In genomic region chr7:22356010-22356854, GRCh38 we compare ENCODE assay signal across 8 cellular contexts. TPM values are rescaled to one million over a fixed set of nuclear protein-coding genes. Genes with fewer than 3 reads are reported as not detected.
DNase-seq lines count a peak whose midpoint lies in the region; ATAC-seq and TF ChIP-seq lines count a peak whose summit lies in the region.

No MANE protein-coding gene starts in this region.

- no peak for DNase-seq in activated T-cell treated with anti-CD3 and anti-CD28 coated beads, Interleukin-2, amount 50 U/mL, for 24 hours
- no peak for DNase-seq in activated T-cell treated with anti-CD3 and anti-CD28 coated beads, Interleukin-2, amount 50 U/mL, for 1 hour
- no peak for DNase-seq in activated CD8-positive, alpha-beta T cell treated with anti-CD3 and anti-CD28 coated beads for 36 hours
- DNase-seq in immature natural killer cell = no peak
- DNase-seq in stomach = peak; percentile 28
- no peak for DNase-seq in NCI-H446 treated with DMSO at 0.1 percent for 48 hours (lab: John Stamatoyannopoulos, UW)
- no peak for DNase-seq in kidney glomerular epithelial cell (lab: John Stamatoyannopoulos, UW)

- H3K9me3 Mint-ChIP-seq in activated T-cell treated with anti-CD3 and anti-CD28 coated beads, Interleukin-2, amount 50 U/mL, for 24 hours = peaks cover 9% of the 10 kb centered on the region
- peaks cover 12% of the 10 kb centered on the region for H3K9me3 Mint-ChIP-seq in activated CD8-positive, alpha-beta T cell treated with anti-CD3 and anti-CD28 coated beads for 36 hours
- H3K9me3 Mint-ChIP-seq in immature natural killer cell = peaks cover 0 to 7% (median 2%) of the 10 kb centered on the region in 6 donors

- CTCF ChIA-PET in activated CD8-positive, alpha-beta T cell treated with anti-CD3 and anti-CD28 coated beads for 36 hours (lab: Charles Lee) = interaction anchor here (0.8 to 1.1 kb wide), 2 partner anchors 9 to 253 kb away, joined by 3 to 6 read pairs; no protein-coding TSS in a partner anchor

- intact Hi-C loops in activated CD8-positive, alpha-beta T cell treated with anti-CD3 and anti-CD28 coated beads for 36 hours (cut with micrococcal nuclease) = no loop called here
- intact Hi-C loops in stomach (cut with DNase I; ENCODE audit: low total_unique reads) = no loop called here

- peaks cover 0 to 28% (median 0%) of the 10 kb centered on the region in 3 donors for H3K27me3 ChIP-seq in stomach

- H3K36me3 ChIP-seq in stomach = no peaks in the 10 kb centered on the region

- peaks cover 18 to 32% (median 24%) of the 10 kb centered on the region in 4 donors for H3K4me1 ChIP-seq in stomach

- no peaks in the 10 kb centered on the region for H3K36me3 Mint-ChIP-seq in activated T-cell treated with anti-CD3 and anti-CD28 coated beads, Interleukin-2, amount 50 U/mL, for 24 hours (ENCODE audit: low read depth)
- H3K36me3 Mint-ChIP-seq in activated CD8-positive, alpha-beta T cell treated with anti-CD3 and anti-CD28 coated beads for 36 hours (ENCODE audit: low read depth) = no peaks in the 10 kb centered on the region
- H3K36me3 Mint-ChIP-seq in immature natural killer cell = peaks cover 4% of the 10 kb centered on the region in 3 donors

- H3K4me1 Mint-ChIP-seq in activated T-cell treated with anti-CD3 and anti-CD28 coated beads, Interleukin-2, amount 50 U/mL, for 24 hours (ENCODE audit: low read depth) = peaks cover 6% of the 10 kb centered on the region
- peaks cover 5% of the 10 kb centered on the region for H3K4me1 Mint-ChIP-seq in activated CD8-positive, alpha-beta T cell treated with anti-CD3 and anti-CD28 coated beads for 36 hours (ENCODE audit: low read depth)
- H3K4me1 Mint-ChIP-seq in immature natural killer cell = peaks cover 6 to 11% of the 10 kb centered on the region in 2 donors

- POLR2A ChIA-PET in activated CD8-positive, alpha-beta T cell treated with anti-CD3 and anti-CD28 coated beads for 36 hours (lab: Charles Lee) = no interaction called here

- H3K27ac Mint-ChIP-seq in activated T-cell treated with anti-CD3 and anti-CD28 coated beads, Interleukin-2, amount 50 U/mL, for 24 hours = no peak overlapping the region
- H3K27ac Mint-ChIP-seq in activated CD8-positive, alpha-beta T cell treated with anti-CD3 and anti-CD28 coated beads for 36 hours = no peak overlapping the region
- no peak overlapping the region for H3K27ac Mint-ChIP-seq in immature natural killer cell

- peak overlapping the region; percentile 45 for H3K4me3 Mint-ChIP-seq in activated T-cell treated with anti-CD3 and anti-CD28 coated beads, Interleukin-2, amount 50 U/mL, for 24 hours
- H3K4me3 Mint-ChIP-seq in activated CD8-positive, alpha-beta T cell treated with anti-CD3 and anti-CD28 coated beads for 36 hours = peak overlapping the region; percentile 51
- H3K4me3 Mint-ChIP-seq in immature natural killer cell = peak overlapping the region; percentile 40 to 61 (median 49)

- H3K9me3 ChIP-seq in stomach = peaks cover 0 to 11% (median 4%) of the 10 kb centered on the region in 4 donors

- WGBS in stomach, 5 donors = 3 to 11% (median 5%) methylated on average over 20 to 46 of the region's 46 CpGs

- peaks cover 60% of the 10 kb centered on the region for H3K27me3 Mint-ChIP-seq in activated T-cell treated with anti-CD3 and anti-CD28 coated beads, Interleukin-2, amount 50 U/mL, for 24 hours
- H3K27me3 Mint-ChIP-seq in activated CD8-positive, alpha-beta T cell treated with anti-CD3 and anti-CD28 coated beads for 36 hours = peaks cover 40% of the 10 kb centered on the region
- peaks cover 2 to 24% (median 4%) of the 10 kb centered on the region in 3 donors for H3K27me3 Mint-ChIP-seq in immature natural killer cell (ENCODE audit: low read depth in 3 of 3)

- H3K4me3 ChIP-seq in stomach = peak overlapping the region; percentile 51 to 66 (median 62)

- TF ChIP-seq CTCF in activated CD8-positive, alpha-beta T cell treated with anti-CD3 and anti-CD28 coated beads for 36 hours (IDR thresholded peaks at IDR 0.05) = no peak
- TF ChIP-seq CTCF in stomach (IDR thresholded peaks at IDR 0.05) = no peak

- no peak for TF ChIP-seq POLR2A in stomach (IDR thresholded peaks at IDR 0.05)

- no peak for TF ChIP-seq EP300 in stomach (IDR thresholded peaks at IDR 0.05)

- peak; percentile 24 for ATAC-seq in HG02885 (IDR thresholded peaks at IDR 0.05; ENCODE audit: poor library complexity, unreplicated experiment)
- ATAC-seq in activated CD8-positive, alpha-beta T cell treated with anti-CD3 and anti-CD28 coated beads for 36 hours = no peak

- H3K27ac ChIP-seq in stomach = peak overlapping the region in 3 of 5 donors; percentile 60 to 75 (median 61)

RNA-seq across cellular contexts. Expression of gene RAPGEF5, which starts 0.7 kb away (rescaled TPM):
- total RNA-seq in activated CD8-positive, alpha-beta T cell treated with anti-CD3 and anti-CD28 coated beads for 36 hours = under 1 TPM; 0.92 to 0.99 TPM
- polyA plus RNA-seq in immature natural killer cell = under 1 TPM in 1 of 3 donors, not detected in 2; 0.11 TPM
- 100 to 1,000 TPM in 1 of 5 donors, 10 to 100 TPM in 3, 1 to 10 TPM in 1; 3.6 to 190 (median 29.8) TPM for total RNA-seq in stomach
- 1 to 10 TPM; 1.5 to 8.6 (median 3.6) TPM for polyA plus RNA-seq in stomach
